ENCODE assay signal across 18 cellular contexts in genomic region chr1:201038537-201038936, GRCh38. TPM values are rescaled to one million over a fixed set of nuclear protein-coding genes. Genes with fewer than 3 reads are reported as not detected.
DNase-seq lines count a peak whose midpoint lies in the region; ATAC-seq and TF ChIP-seq lines count a peak whose summit lies in the region.
"Had no signal": no experiment of that assay in that cellular context is flagged by ENCODE, and none has a peak within 500 bp of the region (broad histone marks: within the 10 kb centered on the region; RNA-seq: fewer than 3 reads in every experiment).

No MANE protein-coding gene starts in this region.

- no peak overlapping the region for H4K5ac ChIP-seq in H9 (ENCODE audit: insufficient read length, low read depth, low read length)

- no peaks in the 10 kb centered on the region for H3K27me3 ChIP-seq in dorsolateral prefrontal cortex
- H3K27me3 ChIP-seq in H9 (ENCODE audit: insufficient read depth, low read length), result no peaks in the 10 kb centered on the region

- no peaks in the 10 kb centered on the region; the same call in 1 of the 2 replicates for H3K27me3 Mint-ChIP-seq in H9 (ENCODE audit: low read depth)

- no CpG with 5 or more reads among the region's 10 CpGs for WGBS in H9 (ENCODE audit: extremely low coverage, insufficient read length, low lambda C conversion rate)

- no peak overlapping the region for H3T11ph ChIP-seq in H9 (ENCODE audit: low read length)

- no peak overlapping the region for H3K4me2 ChIP-seq in H9 (ENCODE audit: insufficient read depth, insufficient read length, low read length)

- no peak overlapping the region for H2BK20ac ChIP-seq in H9 (ENCODE audit: low read depth, low read length, poor library complexity, severe bottlenecking)

- ATAC-seq in Right ventricle myocardium inferior, result no peak

- peaks cover 0 to 2% of the 10 kb centered on the region in 2 experiments; a peak in 2 of 4 replicates for H3K4me1 Mint-ChIP-seq in H9

- no peak overlapping the region for H2AFZ ChIP-seq in H9 (ENCODE audit: low read length)

- H3K27ac ChIP-seq in dorsolateral prefrontal cortex (peak overlapping the region in 35 of 59 donors; percentile 4 to 76 (median 48)), H9 (ENCODE audit: insufficient read length, low read depth, low read length) (no peak overlapping the region)

- no peak overlapping the region for H2BK12ac ChIP-seq in H9 (ENCODE audit: insufficient read length, low read depth, low read length)

- no peaks in the 10 kb centered on the region for H3K79me2 ChIP-seq in H9 (ENCODE audit: insufficient read depth, low read length)

- H3K9ac ChIP-seq in H9 (ENCODE audit: extremely low read depth, insufficient read length, low read length), result no peak overlapping the region

- no peaks in the 10 kb centered on the region for H3K79me1 ChIP-seq in H9 (ENCODE audit: insufficient read depth, low read depth, low read length, poor library complexity, severe bottlenecking)

- H4K8ac ChIP-seq in H9 (replicated peaks; ENCODE audit: insufficient read length, low read depth, low read length), result no peak overlapping the region

- no peak overlapping the region for H3K56ac ChIP-seq in H9 (ENCODE audit: insufficient read length, low read depth, low read length)

- H3K4me3 ChIP-seq in dorsolateral prefrontal cortex, result no peak overlapping the region

- H3K9me3 Mint-ChIP-seq in H9, result no peaks in the 10 kb centered on the region
- H3K9me3 Mint-ChIP-seq: CD4-positive, CD25-positive, alpha-beta regulatory T cell had no signal

- H3K9me3 ChIP-seq in H9 (ENCODE audit: control insufficient read depth, low read depth, low read length), result no peaks in the 10 kb centered on the region
- H3K9me3 ChIP-seq: BE2C had no signal

- H3K14ac ChIP-seq in H9 (ENCODE audit: insufficient read depth, low read length), result no peak overlapping the region; the same call in 1 of the 2 replicates

- no peaks in the 10 kb centered on the region for H3K23me2 ChIP-seq in H9 (ENCODE audit: insufficient read length, low read depth, low read length, poor library complexity, severe bottlenecking)

- H2BK5ac ChIP-seq in H9 (ENCODE audit: insufficient read length, low read length), result no peak overlapping the region

- intact Hi-C loops in Right ventricle myocardium inferior (cut with DNase I) (no loop called here), cardiac septum (cut with DNase I) (no loop called here), dorsolateral prefrontal cortex (cut with DNase I) (no loop called here)

- DNase-seq in DMS53 (lab: John Stamatoyannopoulos, UW), result peak; percentile 48
- DNase-seq in DMS53 treated with DMSO at 0.1 percent for 48 hours (lab: John Stamatoyannopoulos, UW; ENCODE audit: unreplicated experiment), result no peak
- peak; percentile 26 for DNase-seq in Right ventricle myocardium inferior (ENCODE audit: missing footprints)
- no peak for DNase-seq in cardiac septum (ENCODE audit: low spot score)
- peak in 4 of 10 donors; percentile 43 to 67 (median 62) for DNase-seq in dorsolateral prefrontal cortex
- DNase-seq in H9, result no peak
- no peak for DNase-seq in HCEC 1CT
- DNase-seq in Ammon's horn (ENCODE audit: low spot score), result no peak
- DNase-seq: 8988T; BE2C; CD4-positive, CD25-positive, alpha-beta regulatory T cell; DMS79 treated with DMSO at 0.1 percent for 48 hours; MM.1S; NCI-H1105; NCI-H2081; NCI-H226; NCI-H526 treated with DMSO at 0.1 percent for 48 hours; T-helper 1 cell had no signal

- no peaks in the 10 kb centered on the region for H4K20me1 ChIP-seq in H9 (ENCODE audit: control insufficient read depth, insufficient read depth, insufficient read length)

- no peak overlapping the region for H3K18ac ChIP-seq in H9 (ENCODE audit: insufficient read length, low read depth, low read length)

- H3K4me3 Mint-ChIP-seq in H9, result no peak overlapping the region
- H3K4me3 Mint-ChIP-seq: CD4-positive, CD25-positive, alpha-beta regulatory T cell had no signal

- no peak overlapping the region for H2BK15ac ChIP-seq in H9 (ENCODE audit: low read depth, low read length)

- TF ChIP-seq CTCF in dorsolateral prefrontal cortex (IDR thresholded peaks at IDR 0.05 in 54 of 56, conservative IDR thresholded peaks at IDR 0.05 in 2 of 56; ENCODE audit: low read depth in 1 of 56, partially characterized antibody in 56 of 56) (no peak), H9 (conservative IDR thresholded peaks at IDR 0.05) (no peak)

- H2BK120ac ChIP-seq in H9 (ENCODE audit: low read depth, low read length, poor library complexity, severe bottlenecking), result no peak overlapping the region

- no peak overlapping the region for H2AK5ac ChIP-seq in H9 (ENCODE audit: insufficient read length, low read length)

- H3K36me3 Mint-ChIP-seq in H9 (ENCODE audit: insufficient read depth in 1 of 3, low read depth in 3 of 3), result no peaks in the 10 kb centered on the region
- H3K36me3 Mint-ChIP-seq: CD4-positive, CD25-positive, alpha-beta regulatory T cell had no signal

- H3K4me1 ChIP-seq in H9 (ENCODE audit: insufficient read depth, low read length), result no peaks in the 10 kb centered on the region
- H3K4me1 ChIP-seq: BE2C had no signal

- no peak overlapping the region for H4K91ac ChIP-seq in H9 (ENCODE audit: insufficient read length, low read depth, low read length)

- H3K23ac ChIP-seq in H9 (ENCODE audit: insufficient read length, low read depth, low read length), result no peak overlapping the region

- H3K4ac ChIP-seq in H9 (ENCODE audit: low read depth, low read length), result no peak overlapping the region

- H3K27ac Mint-ChIP-seq in H9, result no peak overlapping the region
- H3K27ac Mint-ChIP-seq: CD4-positive, CD25-positive, alpha-beta regulatory T cell had no signal

RNA-seq across cellular contexts. Expression of gene KIF21B, which starts 15.0 kb away (rescaled TPM):
- total RNA-seq in Right ventricle myocardium inferior (0.43 TPM), cardiac septum (0.73 TPM), dorsolateral prefrontal cortex (10 to 100 TPM; 21.8 to 76.7 (median 45.0) TPM), H9 (2021) (7.0 and 7.5 TPM in 2 replicates)

Comparison
In these comparisons a context has a peak if more than half of its experiments do, and no peak if none do; other contexts are left out.
1. DNase-seq: peak in DMS53 (single experiment) and Right ventricle myocardium inferior (single experiment); none in DMS53 treated with DMSO at 0.1 percent for 48 hours (single experiment), cardiac septum (single experiment), H9 (single experiment), HCEC 1CT (single experiment) and Ammon's horn (single experiment).